Comparison of ENCODE assay signal across 8 cellular contexts in the genomic region with DNA sequence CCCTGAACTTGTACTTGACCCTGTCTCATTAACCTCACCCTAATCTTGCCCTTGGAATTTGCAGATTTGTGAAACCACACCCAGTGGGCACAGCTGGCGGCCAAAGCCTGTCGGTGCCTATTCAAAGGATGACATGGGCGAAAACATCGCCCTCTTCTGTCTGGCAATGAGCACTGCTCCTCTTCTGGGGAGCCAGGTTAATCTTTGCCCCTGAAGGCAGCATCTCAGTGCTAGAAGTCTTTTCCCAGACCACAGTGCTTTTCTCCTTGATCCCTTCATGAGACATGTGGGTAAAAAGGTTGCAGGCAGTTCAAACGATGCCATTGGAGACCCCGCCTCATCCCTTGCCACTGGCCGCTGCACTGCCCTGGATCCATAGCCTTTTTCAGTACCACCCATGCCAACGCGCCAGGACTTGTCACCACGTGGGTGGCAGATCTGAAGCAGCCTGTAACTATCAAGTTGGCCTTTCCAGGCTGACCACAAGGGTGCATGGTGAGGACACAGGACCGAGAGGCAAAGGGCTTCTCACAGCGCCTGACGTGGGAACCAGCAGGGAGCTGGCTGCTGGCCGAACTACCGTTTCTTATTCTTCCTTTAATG. TPM values are rescaled to one million over a fixed set of nuclear protein-coding genes. Genes with fewer than 3 reads are reported as not detected.
DNase-seq lines count a peak whose midpoint lies in the region; ATAC-seq and TF ChIP-seq lines count a peak whose summit lies in the region.

No MANE protein-coding gene starts in this region.

- no peaks in the 10 kb centered on the region for H3K36me3 ChIP-seq in OCI-LY3 (replicated peaks; ENCODE audit: low read depth, low read length)
- no peaks in the 10 kb centered on the region for H3K36me3 ChIP-seq in esophagus squamous epithelium
- H3K36me3 ChIP-seq in suprapubic skin = no peaks in the 10 kb centered on the region

- H3K27ac ChIP-seq in OCI-LY3 (ENCODE audit: low read length) = no peak overlapping the region
- H3K27ac ChIP-seq in esophagus squamous epithelium = peak overlapping the region; percentile 56 to 93 (median 86)
- peak overlapping the region; percentile 19 for H3K27ac ChIP-seq in suprapubic skin

- H3K4me3 Mint-ChIP-seq in activated T-cell treated with anti-CD3 and anti-CD28 coated beads, Interleukin-2, amount 50 U/mL, for 24 hours = no peak overlapping the region
- peak overlapping the region; percentile 60 for H3K4me3 Mint-ChIP-seq in natural killer cell

- H3K4me3 ChIP-seq in OCI-LY3 (ENCODE audit: low read length) (peak overlapping the region; percentile 59), esophagus squamous epithelium (peak overlapping the region in 1 of 4 donors; percentile 39), suprapubic skin (no peak overlapping the region)

- no peaks in the 10 kb centered on the region for H3K9me3 ChIP-seq in OCI-LY3 (ENCODE audit: insufficient read depth, low read length)
- no peaks in the 10 kb centered on the region for H3K9me3 ChIP-seq in esophagus squamous epithelium
- H3K9me3 ChIP-seq in suprapubic skin = no peaks in the 10 kb centered on the region

- DNase-seq in NCI-H345 (lab: John Stamatoyannopoulos, UW) = peak; percentile 22
- DNase-seq in NCI-H345 treated with DMSO at 0.1 percent for 48 hours (lab: John Stamatoyannopoulos, UW; ENCODE audit: unreplicated experiment) = no peak
- peak; percentile 60 for DNase-seq in activated T-cell treated with anti-CD3 and anti-CD28 coated beads, Interleukin-2, amount 50 U/mL, for 24 hours
- peak; percentile 12 for DNase-seq in esophagus squamous epithelium (lab: John Stamatoyannopoulos, UW)
- DNase-seq in natural killer cell = peak; percentile 33
- DNase-seq in suprapubic skin (ENCODE audit: low spot score in 2 of 2) = peak; percentile 84

- H3K27ac Mint-ChIP-seq in activated T-cell treated with anti-CD3 and anti-CD28 coated beads, Interleukin-2, amount 50 U/mL, for 24 hours = no peak overlapping the region
- H3K27ac Mint-ChIP-seq in natural killer cell = peak overlapping the region in 1 of 2 donors; percentile 71

- intact Hi-C loops in esophagus squamous epithelium (cut with DNase I) = no loop called here
- intact Hi-C loops in natural killer cell (cut with micrococcal nuclease) = loop anchor here (2.0 to 5.0 kb wide), 3 partner anchors 41 to 820 kb away; partner anchors contain the start of gene FLNB

- no peak for TF ChIP-seq EP300 in suprapubic skin (IDR thresholded peaks at IDR 0.05)

- H3K4me1 Mint-ChIP-seq in activated T-cell treated with anti-CD3 and anti-CD28 coated beads, Interleukin-2, amount 50 U/mL, for 24 hours (ENCODE audit: low read depth) = peaks cover 42% of the 10 kb centered on the region
- H3K4me1 Mint-ChIP-seq in natural killer cell = peaks cover 8 to 14% of the 10 kb centered on the region in 2 donors

- peak; percentile 92 for TF ChIP-seq CTCF in OCI-LY3 (IDR thresholded peaks at IDR 0.05; ENCODE audit: low read depth, low read length)
- TF ChIP-seq CTCF in esophagus squamous epithelium (IDR thresholded peaks at IDR 0.05) = peak; percentile 69 to 91 (median 79)
- peak; percentile 81 for TF ChIP-seq CTCF in natural killer cell (IDR thresholded peaks at IDR 0.05)
- peak; percentile 48 to 85 for TF ChIP-seq CTCF in suprapubic skin (IDR thresholded peaks at IDR 0.05)

- peaks cover 4% of the 10 kb centered on the region for H3K27me3 Mint-ChIP-seq in activated T-cell treated with anti-CD3 and anti-CD28 coated beads, Interleukin-2, amount 50 U/mL, for 24 hours
- H3K27me3 Mint-ChIP-seq in natural killer cell (ENCODE audit: low read depth in 2 of 2) = peaks cover 0 to 2% of the 10 kb centered on the region in 2 donors

- peak overlapping the region; percentile 34 for H3K9ac ChIP-seq in OCI-LY3 (ENCODE audit: low read length)

- ATAC-seq in HG03342 (IDR thresholded peaks at IDR 0.05; ENCODE audit: unreplicated experiment) (peak; percentile 46), natural killer cell (peak; percentile 81 to 90 (median 83))

- H3K36me3 Mint-ChIP-seq in activated T-cell treated with anti-CD3 and anti-CD28 coated beads, Interleukin-2, amount 50 U/mL, for 24 hours (ENCODE audit: low read depth) = no peaks in the 10 kb centered on the region
- H3K36me3 Mint-ChIP-seq in natural killer cell = no peaks in the 10 kb centered on the region

- no peak for TF ChIP-seq POLR2A in esophagus squamous epithelium (IDR thresholded peaks at IDR 0.05)
- TF ChIP-seq POLR2A in suprapubic skin (IDR thresholded peaks at IDR 0.05) = no peak

- peaks cover 60% of the 10 kb centered on the region for H3K4me1 ChIP-seq in OCI-LY3 (ENCODE audit: low read length)
- peaks cover 18 to 58% (median 38%) of the 10 kb centered on the region in 3 donors for H3K4me1 ChIP-seq in esophagus squamous epithelium
- peaks cover 44% of the 10 kb centered on the region for H3K4me1 ChIP-seq in suprapubic skin

- no peaks in the 10 kb centered on the region for H3K27me3 ChIP-seq in OCI-LY3 (ENCODE audit: low read depth, low read length)
- no peaks in the 10 kb centered on the region for H3K27me3 ChIP-seq in esophagus squamous epithelium
- no peaks in the 10 kb centered on the region for H3K27me3 ChIP-seq in suprapubic skin

- H4K20me1 ChIP-seq in OCI-LY3 (ENCODE audit: insufficient read depth, low read length) = no peaks in the 10 kb centered on the region

- H3K9me3 Mint-ChIP-seq in activated T-cell treated with anti-CD3 and anti-CD28 coated beads, Interleukin-2, amount 50 U/mL, for 24 hours = no peaks in the 10 kb centered on the region
- H3K9me3 Mint-ChIP-seq in natural killer cell = no peaks in the 10 kb centered on the region

- no peaks in the 10 kb centered on the region for H3K79me2 ChIP-seq in OCI-LY3 (ENCODE audit: low read length)

- H2AFZ ChIP-seq in OCI-LY3 (ENCODE audit: low read depth, low read length) = peak overlapping the region; percentile 71

- peak overlapping the region; percentile 67 for H3K4me2 ChIP-seq in OCI-LY3 (ENCODE audit: low read length)

- 11 to 13% methylated on average over 15 of the region's 15 CpGs for WGBS in esophagus squamous epithelium, 2 donors
- WGBS in suprapubic skin = 27% methylated on average over 14 of the region's 15 CpGs

RNA-seq across cellular contexts. Expression of gene DNASE1L3, which starts 6.5 kb away (rescaled TPM):
- total RNA-seq in esophagus squamous epithelium (10 to 100 TPM in 3 of 4 donors, 1 to 10 TPM in 1; 8.3 to 15.3 (median 11.9) TPM), natural killer cell (1 to 10 TPM in 1 of 3 donors, not detected in 2; 1.3 TPM), suprapubic skin (1 to 10 TPM in 3 of 4 donors, under 1 TPM in 1; 0.95 to 5.8 (median 4.3) TPM)

RNA-seq across cellular contexts. Expression of gene ABHD6, which starts 20.3 kb away (rescaled TPM):
- total RNA-seq in esophagus squamous epithelium (10 to 100 TPM in 1 of 4 donors, 1 to 10 TPM in 3; 5.8 to 16.5 (median 8.9) TPM), natural killer cell (10 to 100 TPM in 1 of 3 donors, 1 to 10 TPM in 2; 5.0 to 10.6 (median 9.3) TPM), suprapubic skin (10 to 100 TPM; 35.6 to 39.8 (median 38.2) TPM)
